ENCODE assay signal across 10 cellular contexts in genomic region chr3:113743006-113743639, GRCh38. TPM values are rescaled to one million over a fixed set of nuclear protein-coding genes. Genes with fewer than 3 reads are reported as not detected.
DNase-seq lines count a peak whose midpoint lies in the region; ATAC-seq and TF ChIP-seq lines count a peak whose summit lies in the region.
"Had no signal": no experiment of that assay in that cellular context is flagged by ENCODE, and none has a peak within 500 bp of the region (broad histone marks: within the 10 kb centered on the region; RNA-seq: fewer than 3 reads in every experiment).

No MANE protein-coding gene starts in this region.

- DNase-seq in CD8-positive, alpha-beta T cell: no peak
- DNase-seq in activated naive CD8-positive, alpha-beta T cell treated with anti-CD3 and anti-CD28 coated beads, Interleukin-2, amount 50 U/mL, for 24 hours: no peak
- DNase-seq in naive thymus-derived CD8-positive, alpha-beta T cell: no peak
- DNase-seq in stimulated activated naive CD4-positive, alpha-beta T cell treated with Interleukin-2 at 50 U/mL for 16 hours (lab: John Stamatoyannopoulos, UW): no peak
- DNase-seq in NCI-H2107 treated with DMSO at 0.1 percent for 48 hours (lab: John Stamatoyannopoulos, UW; ENCODE audit: unreplicated experiment) (no peak), left lobe of liver (ENCODE audit: low spot score) (no peak), stomach (no peak)
- DNase-seq: anterior cingulate cortex, NCI-H446 had no signal

- CTCF ChIA-PET in CD8-positive, alpha-beta T cell (lab: Charles Lee): interaction anchor here (1.1 kb wide), 1 partner anchor 170 kb away, joined by 4 read pairs; no protein-coding TSS in a partner anchor

- peak overlapping the region; percentile 95 for H3K4me3 Mint-ChIP-seq in CD8-positive, alpha-beta T cell
- H3K4me3 Mint-ChIP-seq in activated naive CD8-positive, alpha-beta T cell treated with anti-CD3 and anti-CD28 coated beads, Interleukin-2, amount 50 U/mL, for 24 hours: peak overlapping the region; percentile 97
- H3K4me3 Mint-ChIP-seq in naive thymus-derived CD8-positive, alpha-beta T cell: peak overlapping the region in 9 of 10 donors; percentile 22 to 100 (median 93)

- no peak for TF ChIP-seq EP300 in stomach (IDR thresholded peaks at IDR 0.05)

- H3K36me3 Mint-ChIP-seq in CD8-positive, alpha-beta T cell: peaks cover 24% of the 10 kb centered on the region
- H3K36me3 Mint-ChIP-seq in activated naive CD8-positive, alpha-beta T cell treated with anti-CD3 and anti-CD28 coated beads, Interleukin-2, amount 50 U/mL, for 24 hours (ENCODE audit: low read depth): peaks cover 44% of the 10 kb centered on the region
- H3K36me3 Mint-ChIP-seq in naive thymus-derived CD8-positive, alpha-beta T cell: peaks cover 0 to 15% (median 0%) of the 10 kb centered on the region in 3 donors

- WGBS in stomach, 5 donors: 29 to 46% (median 40%) methylated on average over 7 of the region's 7 CpGs

- no peak overlapping the region for H3K4me3 ChIP-seq in CD8-positive, alpha-beta T cell (ENCODE audit: low read depth, low read length)
- H3K4me3 ChIP-seq in HUES6 (ENCODE audit: low read depth, low read length) (peak overlapping the region; percentile 96), stomach (peak overlapping the region in 1 of 4 donors; percentile 96)

- H3K36me3 ChIP-seq in CD8-positive, alpha-beta T cell (ENCODE audit: insufficient read depth, low read length): no peaks in the 10 kb centered on the region
- H3K36me3 ChIP-seq in HUES6 (ENCODE audit: control insufficient read depth, insufficient read depth, low read length) (no peaks in the 10 kb centered on the region; the same call in 1 of the 2 replicates), stomach (no peaks in the 10 kb centered on the region)

- no peak overlapping the region for H3K9ac ChIP-seq in HUES6 (ENCODE audit: low read length)

- peak overlapping the region; percentile 80 for H3K27ac Mint-ChIP-seq in CD8-positive, alpha-beta T cell
- H3K27ac Mint-ChIP-seq in activated naive CD8-positive, alpha-beta T cell treated with anti-CD3 and anti-CD28 coated beads, Interleukin-2, amount 50 U/mL, for 24 hours: peak overlapping the region; percentile 34
- H3K27ac Mint-ChIP-seq in naive thymus-derived CD8-positive, alpha-beta T cell: peak overlapping the region in 7 of 10 donors; percentile 1 to 100 (median 78)

- no peaks in the 10 kb centered on the region for H3K9me3 Mint-ChIP-seq in CD8-positive, alpha-beta T cell
- H3K9me3 Mint-ChIP-seq in activated naive CD8-positive, alpha-beta T cell treated with anti-CD3 and anti-CD28 coated beads, Interleukin-2, amount 50 U/mL, for 24 hours: no peaks in the 10 kb centered on the region
- no peaks in the 10 kb centered on the region for H3K9me3 Mint-ChIP-seq in naive thymus-derived CD8-positive, alpha-beta T cell

- TF ChIP-seq CTCF in CD8-positive, alpha-beta T cell (IDR thresholded peaks at IDR 0.05): no peak
- no peak for TF ChIP-seq CTCF in stomach (IDR thresholded peaks at IDR 0.05)

- peaks cover 62% of the 10 kb centered on the region for H3K4me1 Mint-ChIP-seq in CD8-positive, alpha-beta T cell (ENCODE audit: low read depth)
- peaks cover 71% of the 10 kb centered on the region for H3K4me1 Mint-ChIP-seq in activated naive CD8-positive, alpha-beta T cell treated with anti-CD3 and anti-CD28 coated beads, Interleukin-2, amount 50 U/mL, for 24 hours
- H3K4me1 Mint-ChIP-seq in naive thymus-derived CD8-positive, alpha-beta T cell: peaks cover 29 to 71% (median 61%) of the 10 kb centered on the region in 4 donors

- H3K27me3 ChIP-seq in CD8-positive, alpha-beta T cell (ENCODE audit: insufficient read depth, low read length): no peaks in the 10 kb centered on the region
- no peaks in the 10 kb centered on the region for H3K27me3 ChIP-seq in HUES6 (ENCODE audit: control insufficient read depth, insufficient read depth, low read length)
- no peaks in the 10 kb centered on the region for H3K27me3 ChIP-seq in stomach

- intact Hi-C loops in CD8-positive, alpha-beta T cell (cut with DNase I, micrococcal nuclease): loop anchor here (5.0 to 10.0 kb wide), 3 partner anchors 456 to 728 kb away; partner anchors contain the start of gene TIGIT (in 1 of the 2)
- intact Hi-C loops in stomach (cut with DNase I; ENCODE audit: low total_unique reads): no loop called here

- POLR2A ChIA-PET in CD8-positive, alpha-beta T cell (lab: Charles Lee): interaction anchor here (1.1 kb wide), 1 partner anchor 228 kb away, joined by 3 read pairs; the partner anchor contains the start of gene SPICE1
- POLR2A ChIA-PET in naive thymus-derived CD8-positive, alpha-beta T cell (lab: Charles Lee): no interaction called here

- H3K9me3 ChIP-seq in CD8-positive, alpha-beta T cell (ENCODE audit: low read length): no peaks in the 10 kb centered on the region
- no peaks in the 10 kb centered on the region for H3K9me3 ChIP-seq in HUES6 (ENCODE audit: control insufficient read depth, insufficient read depth, low read depth, low read length)
- no peaks in the 10 kb centered on the region for H3K9me3 ChIP-seq in stomach

- peak overlapping the region; percentile 41 for H3K27ac ChIP-seq in CD8-positive, alpha-beta T cell (ENCODE audit: low read depth, low read length)
- H3K27ac ChIP-seq in HUES6 (ENCODE audit: low read depth, low read length) (no peak overlapping the region), stomach (peak overlapping the region in 2 of 5 donors; percentile 7 to 39)

- TF ChIP-seq POLR2A in stomach (IDR thresholded peaks at IDR 0.05): no peak

- H3K27me3 Mint-ChIP-seq in CD8-positive, alpha-beta T cell (ENCODE audit: low read depth): no peaks in the 10 kb centered on the region
- H3K27me3 Mint-ChIP-seq in activated naive CD8-positive, alpha-beta T cell treated with anti-CD3 and anti-CD28 coated beads, Interleukin-2, amount 50 U/mL, for 24 hours: no peaks in the 10 kb centered on the region
- no peaks in the 10 kb centered on the region for H3K27me3 Mint-ChIP-seq in naive thymus-derived CD8-positive, alpha-beta T cell

- ATAC-seq in CD8-positive, alpha-beta T cell: no peak
- ATAC-seq in activated naive CD8-positive, alpha-beta T cell treated with anti-CD3 and anti-CD28 coated beads, Interleukin-2, amount 50 U/mL, for 24 hours: no peak
- no peak for ATAC-seq in naive thymus-derived CD8-positive, alpha-beta T cell
- ATAC-seq in left lobe of liver: no peak

- peaks cover 45% of the 10 kb centered on the region for H3K4me1 ChIP-seq in CD8-positive, alpha-beta T cell (ENCODE audit: insufficient read depth, low read length)
- H3K4me1 ChIP-seq in HUES6 (ENCODE audit: control insufficient read depth, insufficient read depth, low read length) (peaks cover 33% of the 10 kb centered on the region), stomach (peaks cover 28 to 68% (median 51%) of the 10 kb centered on the region in 4 donors)

RNA-seq across cellular contexts. Expression of gene NAA50, which starts 2.9 kb away (rescaled TPM):
- 10 to 100 TPM; 97.3 to 98.9 TPM for total RNA-seq in CD8-positive, alpha-beta T cell
- total RNA-seq in naive thymus-derived CD8-positive, alpha-beta T cell: 10 to 100 TPM; 57.9 to 63.2 TPM
- polyA plus RNA-seq in naive thymus-derived CD8-positive, alpha-beta T cell: 10 to 100 TPM; 41.9 to 65.9 (median 62.4) TPM
- total RNA-seq in left lobe of liver: 54.7 TPM
- 100 to 1,000 TPM in 2 of 5 donors, 10 to 100 TPM in 3; 15.1 to 159 (median 45.1) TPM for total RNA-seq in stomach
- 10 to 100 TPM; 22.4 to 38.0 (median 36.8) TPM for polyA plus RNA-seq in stomach

RNA-seq across cellular contexts. Expression of gene ATP6V1A, which starts 3.7 kb away (rescaled TPM):
- 10 to 100 TPM; 10.7 to 11.1 TPM for total RNA-seq in CD8-positive, alpha-beta T cell
- 10 to 100 TPM; 23.0 to 23.5 TPM for total RNA-seq in naive thymus-derived CD8-positive, alpha-beta T cell
- 10 to 100 TPM; 29.6 to 36.9 (median 34.8) TPM for polyA plus RNA-seq in naive thymus-derived CD8-positive, alpha-beta T cell
- total RNA-seq in left lobe of liver: 48.8 TPM
- total RNA-seq in stomach: 10 to 100 TPM in 4 of 5 donors, 1 to 10 TPM in 1; 4.3 to 75.6 (median 34.2) TPM
- 10 to 100 TPM; 11.6 to 13.3 (median 12.7) TPM for polyA plus RNA-seq in stomach

RNA-seq across cellular contexts. Expression of gene USF3, which starts 46.7 kb away (rescaled TPM):
- total RNA-seq in CD8-positive, alpha-beta T cell: 10 to 100 TPM; 41.5 to 42.8 TPM
- 10 to 100 TPM; 23.6 to 25.2 TPM for total RNA-seq in naive thymus-derived CD8-positive, alpha-beta T cell
- polyA plus RNA-seq in naive thymus-derived CD8-positive, alpha-beta T cell: 1 to 10 TPM; 2.4 to 4.3 (median 4.1) TPM
- total RNA-seq in left lobe of liver (17.9 TPM), stomach (10 to 100 TPM in 4 of 5 donors, 1 to 10 TPM in 1; 4.6 to 30.6 (median 22.9) TPM)
- polyA plus RNA-seq in stomach: 1 to 10 TPM; 3.3 to 4.6 (median 4.4) TPM
